8 cellular contexts compared by ENCODE assay signal in the genomic region with DNA sequence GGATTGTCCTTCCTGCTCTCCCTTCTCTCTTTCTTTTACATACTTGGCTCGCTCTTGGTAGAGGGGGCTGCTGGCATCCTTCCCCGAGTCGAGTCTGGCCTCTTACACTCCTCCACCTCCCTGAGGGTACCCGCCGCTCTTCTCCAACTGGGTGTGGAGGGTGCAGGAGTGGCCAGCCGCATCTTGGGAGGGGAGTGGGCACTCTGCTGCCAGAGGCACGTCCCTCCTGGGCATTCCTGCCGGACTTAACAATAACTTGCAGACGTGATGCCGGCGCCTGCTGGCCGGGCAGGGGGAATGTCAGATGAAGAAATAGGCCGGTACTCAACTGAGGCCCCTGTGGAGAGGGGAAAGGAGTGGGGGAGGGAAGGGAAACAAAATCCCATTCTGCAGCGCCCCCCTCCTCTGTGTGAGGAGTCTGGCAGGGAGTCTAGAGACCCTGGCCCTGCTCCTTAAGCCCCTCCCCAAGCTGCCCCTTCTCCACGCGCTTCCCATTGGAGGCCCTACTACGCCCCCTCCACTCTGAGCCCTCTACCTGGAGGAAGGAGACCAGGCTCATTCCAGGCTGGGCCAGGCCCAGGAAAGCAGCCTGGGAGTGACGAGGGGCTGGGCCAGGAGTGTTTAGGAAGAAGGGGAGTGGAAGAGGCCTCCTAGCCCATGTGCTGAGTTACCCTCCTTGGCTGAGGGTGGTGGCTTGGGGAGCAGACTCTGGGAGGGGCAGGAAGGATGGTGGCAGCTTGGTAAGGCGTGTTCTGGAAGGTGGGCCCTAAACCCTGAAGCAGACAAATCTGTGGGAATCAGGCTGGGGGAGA.
DNase-seq lines count a peak whose midpoint lies in the region; ATAC-seq and TF ChIP-seq lines count a peak whose summit lies in the region.

No MANE protein-coding gene starts in this region.

- no peak for TF ChIP-seq CTCF in GM12865 (IDR thresholded peaks at IDR 0.05; ENCODE audit: insufficient read depth, low read depth, low read length, missing control alignments)

- ATAC-seq in GM18519 (IDR thresholded peaks at IDR 0.05; ENCODE audit: low FRiP score, unreplicated experiment) (no peak), GM21723 (IDR thresholded peaks at IDR 0.05; ENCODE audit: unreplicated experiment) (no peak)

- DNase-seq in GM12865 (ENCODE audit: low read depth) (no peak), NCI-H526 treated with DMSO at 0.1 percent for 48 hours (lab: John Stamatoyannopoulos, UW) (peak; percentile 37), caudate nucleus (lab: John Stamatoyannopoulos, UW) (peak in 2 of 61 donors; percentile 33 to 34), kidney glomerular epithelial cell (lab: John Stamatoyannopoulos, UW) (peak; percentile 67), stromal cell of bone marrow (ENCODE audit: low read depth) (peak; percentile 26), NCI-H1092 treated with DMSO at 0.1 percent for 48 hours (lab: John Stamatoyannopoulos, UW) (no peak)

- H3K27ac ChIP-seq in caudate nucleus (ENCODE audit: low read depth, low read length), result peak overlapping the region; percentile 20

- H3K4me3 ChIP-seq in GM12865 (ENCODE audit: low read depth, low read length), result 0 out of 2 replicates have a peak overlapping the region, but pooled peaks have one; percentile 35

Comparison
In these comparisons a context has a peak if more than half of its experiments do, and no peak if none do; other contexts are left out.
1. DNase-seq: peak in NCI-H526 treated with DMSO at 0.1 percent for 48 hours (single experiment), kidney glomerular epithelial cell (single experiment) and stromal cell of bone marrow (single experiment); none in GM12865 (single experiment) and NCI-H1092 treated with DMSO at 0.1 percent for 48 hours (single experiment).